ENCODE assay signal across 9 cellular contexts in genomic region chr16:11078812-11079459, GRCh38.
A peak's percentile ranks its signal among the peaks of the same experiment; 100 is the strongest.
DNase-seq lines count a peak whose midpoint lies in the region; ATAC-seq and TF ChIP-seq lines count a peak whose summit lies in the region.
"Had no signal": no experiment of that assay in that cellular context is flagged by ENCODE, and none has a peak within 500 bp of the region (broad histone marks: within the 10 kb centered on the region; RNA-seq: fewer than 3 reads in every experiment).

No MANE protein-coding gene starts in this region.

- H3K36me3 ChIP-seq in KMS-11 (ENCODE audit: insufficient read depth) (no peaks in the 10 kb centered on the region), mucosa of stomach (ENCODE audit: control insufficient read depth, insufficient read depth, low read length) (no peaks in the 10 kb centered on the region)

- H3K4me1 ChIP-seq in KMS-11 (ENCODE audit: low read depth, poor library complexity, severe bottlenecking) (peaks cover 44% of the 10 kb centered on the region), mucosa of stomach (ENCODE audit: control insufficient read depth, insufficient read depth, low read length) (peaks cover 13% of the 10 kb centered on the region)

- peak; percentile 68 for DNase-seq in A172 (ENCODE audit: low spot score)
- peak; percentile 72 for DNase-seq in dedifferentiated amniotic fluid mesenchymal stem cell (ENCODE audit: extremely low spot score)
- no peak for DNase-seq in stimulated activated CD4-positive, alpha-beta T cell treated with anti-CD3 and anti-CD28 coated beads, Interleukin-2, amount 100 ng/mL, for 24 hours
- no peak for DNase-seq in NCI-H748 treated with DMSO at 0.1 percent for 48 hours (lab: John Stamatoyannopoulos, UW)
- DNase-seq: effector memory CD4-positive, alpha-beta T cell had no signal

- no peak overlapping the region for H2AFZ ChIP-seq in KMS-11 (ENCODE audit: low read depth)

- peak overlapping the region; percentile 71 for H3K27ac ChIP-seq in KMS-11

- H3K9ac ChIP-seq in KMS-11 = peak overlapping the region; percentile 13; the same call in 1 of the 2 replicates
- peak overlapping the region; percentile 19 for H3K9ac ChIP-seq in mucosa of stomach (ENCODE audit: low read length)

- H3K4me2 ChIP-seq in KMS-11 = peak overlapping the region; percentile 77

- no peaks in the 10 kb centered on the region for H3K79me2 ChIP-seq in KMS-11 (ENCODE audit: insufficient read depth, low read depth)

- H3K27me3 ChIP-seq in KMS-11 (ENCODE audit: insufficient read depth, low read depth) (no peaks in the 10 kb centered on the region), mucosa of stomach (ENCODE audit: control insufficient read depth, insufficient read depth, low read length) (no peaks in the 10 kb centered on the region)

- no peak overlapping the region for H3K4me3 ChIP-seq in KMS-11 (IDR thresholded peaks at IDR 0.05; ENCODE audit: insufficient read depth, low read depth, low read length)
- H3K4me3 ChIP-seq in mucosa of stomach (ENCODE audit: low read length) = no peak overlapping the region

- no peaks in the 10 kb centered on the region for H3K9me3 ChIP-seq in mucosa of stomach (ENCODE audit: control insufficient read depth, low read length)

- H4K20me1 ChIP-seq in KMS-11 (ENCODE audit: insufficient read depth) = no peaks in the 10 kb centered on the region

- no peak for TF ChIP-seq CTCF in KMS-11 (conservative IDR thresholded peaks at IDR 0.05; ENCODE audit: low read depth, low read length)

- ATAC-seq in HG03025 (IDR thresholded peaks at IDR 0.05; ENCODE audit: low FRiP score, unreplicated experiment) = no peak
- ATAC-seq in GM21367 (IDR thresholded peaks at IDR 0.05; ENCODE audit: unreplicated experiment) = no peak

Comparison
In these comparisons a context has a peak if more than half of its experiments do, and no peak if none do; other contexts are left out.
1. DNase-seq: peak in A172 (single experiment) and dedifferentiated amniotic fluid mesenchymal stem cell (single experiment); none in stimulated activated CD4-positive, alpha-beta T cell treated with anti-CD3 and anti-CD28 coated beads, Interleukin-2, amount 100 ng/mL, for 24 hours (0 of 2) and NCI-H748 treated with DMSO at 0.1 percent for 48 hours (single experiment).